12 cellular contexts compared by ENCODE assay signal in genomic region chr3:195079636-195080035, GRCh38.
DNase-seq lines count a peak whose midpoint lies in the region; ATAC-seq and TF ChIP-seq lines count a peak whose summit lies in the region.
"Had no signal": no experiment of that assay in that cellular context is flagged by ENCODE, and none has a peak within 500 bp of the region (broad histone marks: within the 10 kb centered on the region; RNA-seq: fewer than 3 reads in every experiment).

No MANE protein-coding gene starts in this region.

- H3K27ac Mint-ChIP-seq in progenitor cell of endocrine pancreas: peak overlapping the region; percentile 36
- H3K27ac Mint-ChIP-seq: activated naive CD8-positive, alpha-beta T cell had no signal

- H3K4me2 ChIP-seq in GM23248 (ENCODE audit: unreplicated experiment) (no peak overlapping the region), OCI-LY3 (ENCODE audit: low read length) (0 out of 2 replicates have a peak overlapping the region, but pooled peaks have one; percentile 8)

- H3K27me3 ChIP-seq in GM23248 (replicated peaks; ENCODE audit: insufficient read depth): no peaks in the 10 kb centered on the region
- no peaks in the 10 kb centered on the region for H3K27me3 ChIP-seq in OCI-LY3 (ENCODE audit: low read depth, low read length)
- H3K27me3 ChIP-seq: cardiac muscle cell had no signal

- no peak overlapping the region for H3K27ac ChIP-seq in GM23248
- H3K27ac ChIP-seq in OCI-LY3 (ENCODE audit: low read length): no peak overlapping the region
- H3K27ac ChIP-seq: cardiac muscle cell had no signal

- no peaks in the 10 kb centered on the region for H3K9me3 ChIP-seq in GM23248 (ENCODE audit: low read depth)
- no peaks in the 10 kb centered on the region for H3K9me3 ChIP-seq in OCI-LY3 (ENCODE audit: insufficient read depth, low read length)
- H3K9me3 ChIP-seq: psoas muscle had no signal

- no peaks in the 10 kb centered on the region for H3K27me3 Mint-ChIP-seq in progenitor cell of endocrine pancreas
- H3K27me3 Mint-ChIP-seq: activated naive CD8-positive, alpha-beta T cell had no signal

- no peak overlapping the region for H3K4me3 ChIP-seq in GM23248
- no peak overlapping the region for H3K4me3 ChIP-seq in OCI-LY3 (ENCODE audit: low read length)
- H3K4me3 ChIP-seq: cardiac muscle cell, psoas muscle had no signal

- no peak overlapping the region for H2AFZ ChIP-seq in GM23248
- no peak overlapping the region for H2AFZ ChIP-seq in OCI-LY3 (ENCODE audit: low read depth, low read length)

- H3K36me3 ChIP-seq in GM23248 (ENCODE audit: low read depth) (no peaks in the 10 kb centered on the region), OCI-LY3 (replicated peaks; ENCODE audit: low read depth, low read length) (no peaks in the 10 kb centered on the region)
- H3K36me3 ChIP-seq: cardiac muscle cell had no signal

- TF ChIP-seq CTCF in OCI-LY3 (IDR thresholded peaks at IDR 0.05; ENCODE audit: low read depth, low read length) (no peak), progenitor cell of endocrine pancreas (IDR thresholded peaks at IDR 0.05; ENCODE audit: unreplicated experiment) (no peak)

- H3K4me1 ChIP-seq in GM23248 (ENCODE audit: insufficient read depth) (no peaks in the 10 kb centered on the region), OCI-LY3 (ENCODE audit: low read length) (peaks cover 8% of the 10 kb centered on the region)

- in situ Hi-C loops in GM23248 (cut with MboI): no loop called here

- WGBS in GM23248 (ENCODE audit: low coverage in 1 of 2, low lambda C conversion rate in 2 of 2, missing lambda C conversion rate in 2 of 2), 2 experiments: 53 to 58% methylated on average over 5 of the region's 5 CpGs

- no peaks in the 10 kb centered on the region for H3K36me3 Mint-ChIP-seq in progenitor cell of endocrine pancreas (ENCODE audit: insufficient read depth)
- H3K36me3 Mint-ChIP-seq: activated naive CD8-positive, alpha-beta T cell had no signal

- peaks cover 17% of the 10 kb centered on the region for H3K4me1 Mint-ChIP-seq in progenitor cell of endocrine pancreas (ENCODE audit: low read depth)

- H3K9ac ChIP-seq in GM23248: no peak overlapping the region
- no peak overlapping the region for H3K9ac ChIP-seq in OCI-LY3 (ENCODE audit: low read length)

- H3K79me2 ChIP-seq in GM23248 (ENCODE audit: insufficient read depth) (no peaks in the 10 kb centered on the region), OCI-LY3 (ENCODE audit: low read length) (no peaks in the 10 kb centered on the region)

- H3K9me2 ChIP-seq in GM23248 (ENCODE audit: insufficient read depth): no peaks in the 10 kb centered on the region

- DNase-seq in GM23248 (peak; percentile 8), foreskin melanocyte (peak; percentile 50), progenitor cell of endocrine pancreas (ENCODE audit: low spot score, unreplicated experiment) (no peak), retina (no peak), NCI-H2227 (lab: John Stamatoyannopoulos, UW; ENCODE audit: unreplicated experiment) (no peak)
- DNase-seq: NCI-H2227 treated with DMSO at 0.1 percent for 48 hours had no signal

- H3K4me3 Mint-ChIP-seq in progenitor cell of endocrine pancreas (ENCODE audit: low read depth): no peak overlapping the region
- H3K4me3 Mint-ChIP-seq: activated naive CD8-positive, alpha-beta T cell had no signal

- no peaks in the 10 kb centered on the region for H3F3A ChIP-seq in GM23248 (ENCODE audit: insufficient read depth)

- H4K20me1 ChIP-seq in GM23248 (ENCODE audit: insufficient read depth): no peaks in the 10 kb centered on the region
- no peaks in the 10 kb centered on the region for H4K20me1 ChIP-seq in OCI-LY3 (ENCODE audit: insufficient read depth, low read length)

- ATAC-seq in GM19035 (IDR thresholded peaks at IDR 0.05; ENCODE audit: unreplicated experiment): no peak
- no peak for ATAC-seq in HG03354 (IDR thresholded peaks at IDR 0.05; ENCODE audit: poor library complexity, severe bottlenecking, unreplicated experiment)

- no peaks in the 10 kb centered on the region for H3K9me3 Mint-ChIP-seq in progenitor cell of endocrine pancreas (ENCODE audit: low read depth)

Comparison
In these comparisons a context has a peak if more than half of its experiments do, and no peak if none do; other contexts are left out.
1. DNase-seq: peak in GM23248 (single experiment) and foreskin melanocyte (single experiment); none in progenitor cell of endocrine pancreas (single experiment), retina (single experiment) and NCI-H2227 (single experiment).